11 cellular contexts compared by ENCODE assay signal in the genomic region with DNA sequence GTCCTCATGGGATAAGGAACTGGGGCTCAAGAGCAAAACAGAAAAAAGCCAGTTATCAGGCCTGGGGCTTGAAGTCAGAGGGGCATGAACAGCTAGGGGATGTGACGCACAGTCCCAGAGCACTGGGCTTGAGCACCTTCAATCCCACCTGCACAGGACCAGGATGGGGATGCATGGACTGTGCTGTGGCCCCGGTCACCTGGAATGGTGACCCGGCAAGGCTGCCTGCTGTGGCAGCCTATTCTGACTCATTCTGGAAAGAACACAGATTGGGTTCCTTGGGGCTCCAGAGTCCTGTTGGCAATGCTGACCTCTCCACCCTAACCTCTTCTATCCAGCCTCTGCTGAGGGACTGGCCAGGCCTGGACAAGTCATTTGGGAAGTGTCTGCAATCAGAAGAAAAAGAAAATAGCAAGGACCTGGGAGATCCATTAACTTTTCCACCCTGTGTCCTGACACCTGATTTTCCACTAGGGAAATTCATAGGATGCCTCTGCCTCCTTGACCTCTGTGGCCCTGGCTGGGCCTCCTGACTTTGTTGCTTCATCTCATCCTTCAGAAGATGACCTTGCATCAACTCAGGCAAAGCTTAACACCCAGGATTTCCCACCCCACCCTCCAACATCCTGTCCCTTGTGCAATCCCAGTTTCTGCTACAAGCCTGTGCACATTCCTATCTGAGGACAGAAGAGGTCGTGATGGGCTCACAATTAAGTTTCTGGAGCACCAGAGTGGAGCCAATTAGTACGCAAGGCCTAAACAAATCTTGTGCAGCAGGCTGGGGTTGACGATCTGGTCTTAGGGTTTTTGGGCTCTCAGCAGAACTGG. TPM values are rescaled to one million over a fixed set of nuclear protein-coding genes. Genes with fewer than 3 reads are reported as not detected.
DNase-seq lines count a peak whose midpoint lies in the region; ATAC-seq and TF ChIP-seq lines count a peak whose summit lies in the region.
"Had no signal": no experiment of that assay in that cellular context is flagged by ENCODE, and none has a peak within 500 bp of the region (broad histone marks: within the 10 kb centered on the region; RNA-seq: fewer than 3 reads in every experiment).

No MANE protein-coding gene starts in this region.

- H3K4me1 ChIP-seq in body of pancreas (peaks cover 11% of the 10 kb centered on the region), upper lobe of right lung (peaks cover 11% of the 10 kb centered on the region)

- H3K27ac ChIP-seq in body of pancreas (no peak overlapping the region), upper lobe of right lung (peak overlapping the region; percentile 34)
- H3K27ac ChIP-seq: VCaP had no signal

- TF ChIP-seq CTCF in body of pancreas (IDR thresholded peaks at IDR 0.05) = peak in 2 of 7 experiments; percentile 14 to 20
- TF ChIP-seq CTCF in upper lobe of right lung (IDR thresholded peaks at IDR 0.05) = peak; percentile 45
- TF ChIP-seq CTCF in natural killer cell (IDR thresholded peaks at IDR 0.05) = no peak

- H3K9me3 ChIP-seq in body of pancreas (no peaks in the 10 kb centered on the region), upper lobe of right lung (no peaks in the 10 kb centered on the region)

- 78 to 81% methylated on average over 4 to 6 of the region's 6 CpGs for WGBS in body of pancreas, 2 donors

- H3K4me3 ChIP-seq in body of pancreas (no peak overlapping the region), upper lobe of right lung (no peak overlapping the region)

- H3K36me3 ChIP-seq in body of pancreas (replicated peaks in 1 of 2; ENCODE audit: insufficient read depth in 1 of 2, low read depth in 2 of 2) (no peaks in the 10 kb centered on the region), upper lobe of right lung (no peaks in the 10 kb centered on the region)

- no peak overlapping the region for H3K4me3 Mint-ChIP-seq in natural killer cell

- intact Hi-C loops in body of pancreas (cut with DNase I) (no loop called here), upper lobe of right lung (cut with DNase I) (no loop called here), natural killer cell (cut with micrococcal nuclease) (no loop called here)

- ATAC-seq in body of pancreas (peak; percentile 47), left lobe of liver (peak; percentile 72), upper lobe of right lung (peak; percentile 91), natural killer cell (no peak), HG02571 (IDR thresholded peaks at IDR 0.05; ENCODE audit: unreplicated experiment) (no peak)

- peaks cover 14 to 21% of the 10 kb centered on the region in 2 donors for H3K4me1 Mint-ChIP-seq in natural killer cell

- no peaks in the 10 kb centered on the region for H3K36me3 Mint-ChIP-seq in natural killer cell

- peaks cover 11 to 15% of the 10 kb centered on the region in 2 donors for H3K27me3 Mint-ChIP-seq in natural killer cell (ENCODE audit: low read depth in 2 of 2)

- DNase-seq in NCI-H146 (lab: John Stamatoyannopoulos, UW) = peak; percentile 13
- DNase-seq in NCI-H146 treated with DMSO at 0.1 percent for 48 hours (lab: John Stamatoyannopoulos, UW; ENCODE audit: unreplicated experiment) = no peak
- peak in 3 of 4 donors; percentile 29 to 58 (median 32) for DNase-seq in body of pancreas
- DNase-seq in left lobe of liver (ENCODE audit: low spot score) = no peak
- DNase-seq in upper lobe of right lung = no peak
- DNase-seq in natural killer cell = no peak
- no peak for DNase-seq in stimulated activated CD4-positive, alpha-beta T cell treated with anti-CD3 and anti-CD28 coated beads, Interleukin-15, amount 100 ng/mL, for 24 hours
- DNase-seq: cortex of kidney, posterior cingulate gyrus had no signal

- H3K27me3 ChIP-seq in body of pancreas = no peaks in the 10 kb centered on the region
- no peaks in the 10 kb centered on the region for H3K27me3 ChIP-seq in upper lobe of right lung

- TF ChIP-seq POLR2A in body of pancreas (IDR thresholded peaks at IDR 0.05) = no peak

- H3K27ac Mint-ChIP-seq in natural killer cell = no peak overlapping the region

- H3K9me3 Mint-ChIP-seq in natural killer cell = no peaks in the 10 kb centered on the region

RNA-seq across cellular contexts. Expression of a gene that starts 17.9 kb away (rescaled TPM):
- 10 to 100 TPM; 14.2 to 18.7 TPM for total RNA-seq in body of pancreas
- 1.7 TPM for total RNA-seq in left lobe of liver
- 45.1 TPM for total RNA-seq in upper lobe of right lung
- not detected for total RNA-seq in natural killer cell

Comparison
In these comparisons a context has a peak if more than half of its experiments do, and no peak if none do; other contexts are left out.
1. DNase-seq: peak in NCI-H146 (single experiment) and body of pancreas (3 of 4); none in NCI-H146 treated with DMSO at 0.1 percent for 48 hours (single experiment), left lobe of liver (single experiment), upper lobe of right lung (single experiment), natural killer cell (single experiment) and stimulated activated CD4-positive, alpha-beta T cell treated with anti-CD3 and anti-CD28 coated beads, Interleukin-15, amount 100 ng/mL, for 24 hours (single experiment).
2. ATAC-seq: peak in body of pancreas (single experiment), left lobe of liver (single experiment) and upper lobe of right lung (single experiment); none in natural killer cell (0 of 3) and HG02571 (single experiment).